In the genomic region with DNA sequence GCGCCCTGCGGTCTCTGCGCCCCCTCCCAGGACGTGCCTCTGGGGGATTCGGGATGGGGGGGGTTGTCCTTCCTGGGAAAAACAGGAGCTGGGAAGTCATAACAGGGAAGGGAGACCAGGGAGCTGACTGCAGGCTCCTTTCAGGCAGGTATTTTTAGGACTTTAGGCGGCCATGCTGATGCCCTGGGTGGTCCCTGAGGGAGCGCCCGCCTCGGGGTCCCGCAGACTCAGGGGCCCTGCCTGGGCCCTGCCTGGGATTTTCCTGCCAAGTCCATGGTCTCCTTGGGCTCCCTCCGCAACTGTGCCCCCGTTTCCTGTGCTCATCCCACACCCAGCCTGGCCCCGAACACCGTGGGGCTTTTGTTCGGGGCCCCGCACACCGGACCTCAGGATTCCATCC, we compare ENCODE assay signal across 15 cellular contexts.
"Had no signal": no experiment of that assay in that cellular context is flagged by ENCODE, and none has a peak within 500 bp of the region (broad histone marks: within the 10 kb centered on the region; RNA-seq: fewer than 3 reads in every experiment).

No MANE protein-coding gene starts in this region.

- H3K4me3 ChIP-seq: cardiac muscle cell, lower lobe of right lung, spleen, tibial artery had no signal

- ATAC-seq: lower lobe of right lung had no signal

- H3K36me3 ChIP-seq: cardiac muscle cell, lower lobe of right lung, spleen, tibial artery had no signal

- H3K4me1 ChIP-seq: spleen had no signal

- H3K9me3 ChIP-seq: lower lobe of right lung, spleen, tibial artery had no signal

- DNase-seq: activated CD4-positive, alpha-beta T cell treated with anti-CD3 and anti-CD28 coated beads, Interleukin-2, amount 50 U/mL, for 1 hour; activated effector memory CD4-positive, alpha-beta T cell treated with anti-CD3 and anti-CD28 coated beads, Interleukin-2, amount 50 U/mL, for 16 hours; activated T-cell treated with anti-CD3 and anti-CD28 coated beads, Interleukin-2, amount 50 U/mL, for 72 hours; dermis blood vessel endothelial cell; foreskin fibroblast; islet precursor cell; lower lobe of right lung; nephron progenitor cell; occipital lobe; spleen; stimulated activated naive CD4-positive, alpha-beta T cell treated with Interleukin-2 at 50 U/mL for 16 hours; T1000 had no signal

- H3K27ac ChIP-seq: cardiac muscle cell, epithelial cell of prostate, lower lobe of right lung, tibial artery had no signal
